In genomic region chr7:32494946-32495297, GRCh38 we compare ENCODE assay signal across 8 cellular contexts. TPM values are rescaled to one million over a fixed set of nuclear protein-coding genes. Genes with fewer than 3 reads are reported as not detected.
DNase-seq lines count a peak whose midpoint lies in the region; ATAC-seq and TF ChIP-seq lines count a peak whose summit lies in the region.

No MANE protein-coding gene starts in this region.

- peaks cover 46% of the 10 kb centered on the region for H3K79me2 ChIP-seq in OCI-LY3 (ENCODE audit: low read length)

- H3K27me3 Mint-ChIP-seq in CD4-positive, alpha-beta memory T cell = no peaks in the 10 kb centered on the region
- H3K27me3 Mint-ChIP-seq in osteocyte (ENCODE audit: unreplicated experiment) = no peaks in the 10 kb centered on the region

- no peaks in the 10 kb centered on the region for H3K9me3 Mint-ChIP-seq in CD4-positive, alpha-beta memory T cell
- no peaks in the 10 kb centered on the region for H3K9me3 Mint-ChIP-seq in osteocyte (ENCODE audit: unreplicated experiment)

- intact Hi-C loops in CD4-positive, alpha-beta memory T cell (cut with micrococcal nuclease) = loop anchor here (1.0 to 10.0 kb wide), 5 partner anchors 57 to 634 kb away; partner anchors contain the start of gene BBS9

- peak overlapping the region; percentile 77 for H2AFZ ChIP-seq in OCI-LY3 (ENCODE audit: low read depth, low read length)

- H3K36me3 Mint-ChIP-seq in CD4-positive, alpha-beta memory T cell = peaks cover 3 to 25% of the 10 kb centered on the region in 2 donors
- peaks cover 2% of the 10 kb centered on the region for H3K36me3 Mint-ChIP-seq in osteocyte (ENCODE audit: unreplicated experiment)

- CTCF ChIA-PET in CD4-positive, alpha-beta memory T cell (lab: Charles Lee; ENCODE audit: partially characterized antibody) = interaction anchor here (1.0 kb wide), 1 partner anchor 352 kb away, joined by 4 read pairs; no protein-coding TSS in a partner anchor

- H3K4me2 ChIP-seq in OCI-LY3 (ENCODE audit: low read length) = peak overlapping the region; percentile 70

- TF ChIP-seq CTCF in OCI-LY3 (IDR thresholded peaks at IDR 0.05; ENCODE audit: low read depth, low read length) = no peak
- TF ChIP-seq CTCF in epithelial cell of proximal tubule (conservative IDR thresholded peaks at IDR 0.05; ENCODE audit: low read depth, low read length) = no peak
- no peak for TF ChIP-seq CTCF in osteocyte (IDR thresholded peaks at IDR 0.05)

- peak overlapping the region; percentile 90 for H3K27ac ChIP-seq in CD4-positive, alpha-beta memory T cell (ENCODE audit: low read depth, low read length)
- H3K27ac ChIP-seq in OCI-LY3 (ENCODE audit: low read length) = no peak overlapping the region

- H3K9ac ChIP-seq in OCI-LY3 (ENCODE audit: low read length) = peak overlapping the region; percentile 58

- H3K4me3 Mint-ChIP-seq in CD4-positive, alpha-beta memory T cell = peak overlapping the region; percentile 88 to 99 (median 96)
- peak overlapping the region; percentile 88 for H3K4me3 Mint-ChIP-seq in osteocyte (ENCODE audit: unreplicated experiment)

- peak; percentile 8 for ATAC-seq in GM21576 (IDR thresholded peaks at IDR 0.05; ENCODE audit: unreplicated experiment)

- peak overlapping the region; percentile 76 to 77 for H3K4me3 ChIP-seq in CD4-positive, alpha-beta memory T cell (ENCODE audit: low read length in 2 of 2)
- H3K4me3 ChIP-seq in OCI-LY3 (ENCODE audit: low read length) = peak overlapping the region; percentile 83
- H3K4me3 ChIP-seq in epithelial cell of proximal tubule (ENCODE audit: low read depth, low read length) = peak overlapping the region; percentile 62

- H3K27ac Mint-ChIP-seq in CD4-positive, alpha-beta memory T cell = peak overlapping the region; percentile 89 to 98 (median 97)
- peak overlapping the region; percentile 89 for H3K27ac Mint-ChIP-seq in osteocyte (ENCODE audit: unreplicated experiment)

- H3K36me3 ChIP-seq in CD4-positive, alpha-beta memory T cell (ENCODE audit: insufficient read depth, low read length) = no peaks in the 10 kb centered on the region
- no peaks in the 10 kb centered on the region for H3K36me3 ChIP-seq in OCI-LY3 (replicated peaks; ENCODE audit: low read depth, low read length)

- peaks cover 46% of the 10 kb centered on the region for H3K4me1 ChIP-seq in CD4-positive, alpha-beta memory T cell (ENCODE audit: insufficient read depth, low read length)
- H3K4me1 ChIP-seq in OCI-LY3 (ENCODE audit: low read length) = peaks cover 10% of the 10 kb centered on the region

- H3K4me1 Mint-ChIP-seq in CD4-positive, alpha-beta memory T cell = peaks cover 21 to 53% (median 32%) of the 10 kb centered on the region in 4 donors
- peaks cover 34% of the 10 kb centered on the region for H3K4me1 Mint-ChIP-seq in osteocyte (ENCODE audit: unreplicated experiment)

- no peaks in the 10 kb centered on the region for H3K9me3 ChIP-seq in CD4-positive, alpha-beta memory T cell (ENCODE audit: control insufficient read depth in 1 of 2, low read length in 2 of 2)
- no peaks in the 10 kb centered on the region for H3K9me3 ChIP-seq in OCI-LY3 (ENCODE audit: insufficient read depth, low read length)

- H4K20me1 ChIP-seq in OCI-LY3 (ENCODE audit: insufficient read depth, low read length) = no peaks in the 10 kb centered on the region

- DNase-seq in CD4-positive, alpha-beta memory T cell = no peak
- DNase-seq in epithelial cell of proximal tubule (ENCODE audit: low read depth) (no peak), osteocyte (ENCODE audit: extremely low spot score, unreplicated experiment) (no peak), NCI-H1105 treated with DMSO at 0.1 percent for 48 hours (lab: John Stamatoyannopoulos, UW) (no peak), iPS-NIHi11 (ENCODE audit: low spot score) (no peak), NCI-H1436 (lab: John Stamatoyannopoulos, UW) (no peak)

- POLR2A ChIA-PET in CD4-positive, alpha-beta memory T cell (lab: Charles Lee; ENCODE audit: partially characterized antibody) = interaction anchor here (0.8 to 2.2 kb wide), 8 partner anchors 8 to 635 kb away, joined by 3 to 16 read pairs (median 4); partner anchors contain the start of genes BBS9 and KBTBD2

- H3K27me3 ChIP-seq in CD4-positive, alpha-beta memory T cell (ENCODE audit: insufficient read depth, low read length) = no peaks in the 10 kb centered on the region
- no peaks in the 10 kb centered on the region for H3K27me3 ChIP-seq in OCI-LY3 (ENCODE audit: low read depth, low read length)

RNA-seq across cellular contexts. Expression of gene AVL9, which starts 0.4 kb away (rescaled TPM):
- total RNA-seq in CD4-positive, alpha-beta memory T cell = 10 to 100 TPM; 39.1 to 40.6 TPM
- polyA plus RNA-seq in CD4-positive, alpha-beta memory T cell = 10 to 100 TPM in 1 of 2 donors, 1 to 10 TPM in 1; 9.0 to 13.6 TPM
- 18.7 and 56.7 TPM in 2 replicates for total RNA-seq in epithelial cell of proximal tubule
- 21.2 and 28.4 TPM in 2 replicates for total RNA-seq in osteocyte

RNA-seq across cellular contexts. Expression of gene LSM5, which starts 4.7 kb away (rescaled TPM):
- total RNA-seq in CD4-positive, alpha-beta memory T cell = 10 to 100 TPM; 37.6 to 37.8 TPM
- polyA plus RNA-seq in CD4-positive, alpha-beta memory T cell = 100 to 1,000 TPM; 108 to 183 TPM
- total RNA-seq in epithelial cell of proximal tubule (27.3 and 41.1 TPM in 2 replicates), osteocyte (32.7 and 35.5 TPM in 2 replicates)
